ENCODE assay signal across 17 cellular contexts in the genomic region with DNA sequence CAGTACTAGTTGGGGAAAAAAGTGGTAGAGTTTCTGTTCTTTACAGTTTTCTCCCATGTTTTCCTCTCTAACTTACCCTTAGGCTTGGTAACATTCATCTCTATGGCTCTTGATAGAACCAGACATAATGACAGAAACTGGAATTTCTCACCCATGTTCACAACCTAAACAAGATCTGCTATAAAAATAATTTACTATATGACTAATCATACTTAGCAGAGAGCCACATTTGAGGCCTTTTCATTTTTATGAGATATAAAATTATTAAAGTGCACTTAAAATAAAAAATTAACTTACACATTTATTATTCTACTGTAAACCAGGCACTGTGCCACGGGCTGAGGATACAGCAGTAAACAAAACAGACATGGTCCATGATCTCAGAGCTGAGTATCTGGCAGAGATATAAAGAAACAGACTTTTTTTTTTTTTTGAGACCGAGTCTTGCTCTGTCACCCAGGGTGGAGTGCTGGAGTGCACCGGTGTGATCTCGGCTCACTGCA.
DNase-seq lines count a peak whose midpoint lies in the region; ATAC-seq and TF ChIP-seq lines count a peak whose summit lies in the region.
"Had no signal": no experiment of that assay in that cellular context is flagged by ENCODE, and none has a peak within 500 bp of the region (broad histone marks: within the 10 kb centered on the region; RNA-seq: fewer than 3 reads in every experiment).

No MANE protein-coding gene starts in this region.

- H3K36me3 ChIP-seq in brain microvascular endothelial cell (replicated peaks) (no peaks in the 10 kb centered on the region), WERI-Rb-1 (no peaks in the 10 kb centered on the region)
- H3K36me3 ChIP-seq: prostate gland had no signal

- peaks cover 4% of the 10 kb centered on the region for H3K4me1 Mint-ChIP-seq in activated CD4-positive, alpha-beta T cell treated with anti-CD3 and anti-CD28 coated beads for 36 hours

- no peak overlapping the region for H3K27ac ChIP-seq in right cardiac atrium (ENCODE audit: low read length)
- no peak overlapping the region for H3K27ac ChIP-seq in brain microvascular endothelial cell
- no peak overlapping the region for H3K27ac ChIP-seq in WERI-Rb-1
- H3K27ac ChIP-seq: prostate gland had no signal

- intact Hi-C loops in right cardiac atrium (cut with DNase I) = no loop called here
- intact Hi-C loops in cardiac septum (cut with DNase I) = loop anchor here (5.0 kb wide), 1 partner anchor 47 kb away; no protein-coding TSS in a partner anchor
- intact Hi-C loops in activated CD4-positive, alpha-beta T cell treated with anti-CD3 and anti-CD28 coated beads for 36 hours (cut with DNase I, micrococcal nuclease) = no loop called here

- in situ Hi-C loops in brain microvascular endothelial cell (cut with HindIII; ENCODE audit: low pct_ligation_motif_present, low sequenced_read_pairs) = no loop called here

- TF ChIP-seq CTCF in brain microvascular endothelial cell (IDR thresholded peaks at IDR 0.05; ENCODE audit: low read depth, low read length, missing control alignments) = no peak
- TF ChIP-seq CTCF in WERI-Rb-1 (IDR thresholded peaks at IDR 0.05; ENCODE audit: low read depth, low read length) = no peak

- 23% methylated on average over 4 of the region's 4 CpGs for WGBS in right cardiac atrium

- peaks cover 8% of the 10 kb centered on the region for H3K4me1 ChIP-seq in right cardiac atrium (ENCODE audit: control insufficient read depth, insufficient read depth, low read length)
- H3K4me1 ChIP-seq: prostate gland had no signal

- no peak overlapping the region for H3K4me3 Mint-ChIP-seq in activated CD4-positive, alpha-beta T cell treated with anti-CD3 and anti-CD28 coated beads for 36 hours
- H3K4me3 Mint-ChIP-seq: activated T-cell treated with anti-CD3 and anti-CD28 coated beads, Interleukin-2, amount 50 U/mL, for 24 hours; effector memory CD8-positive, alpha-beta T cell; WTC11 had no signal

- ATAC-seq in right cardiac atrium = peak; percentile 28 to 45
- no peak for ATAC-seq in activated CD4-positive, alpha-beta T cell treated with anti-CD3 and anti-CD28 coated beads for 36 hours
- ATAC-seq: effector memory CD8-positive, alpha-beta T cell; WTC11 had no signal

- POLR2A ChIA-PET in activated CD4-positive, alpha-beta T cell treated with anti-CD3 and anti-CD28 coated beads for 36 hours (lab: Charles Lee) = no interaction called here

- CTCF ChIA-PET in activated CD4-positive, alpha-beta T cell treated with anti-CD3 and anti-CD28 coated beads for 36 hours (lab: Charles Lee) = interaction anchor here (0.5 to 1.0 kb wide), 3 partner anchors 33 to 244 kb away, joined by 3 read pairs; no protein-coding TSS in a partner anchor

- no peaks in the 10 kb centered on the region for H3K27me3 ChIP-seq in right cardiac atrium (ENCODE audit: control insufficient read depth, insufficient read depth)
- no peaks in the 10 kb centered on the region for H3K27me3 ChIP-seq in brain microvascular endothelial cell (replicated peaks)
- H3K27me3 ChIP-seq in WERI-Rb-1 (ENCODE audit: insufficient read depth, low read depth, severe bottlenecking) = no peaks in the 10 kb centered on the region

- no peak overlapping the region for H3K4me3 ChIP-seq in right cardiac atrium (ENCODE audit: low read length)
- no peak overlapping the region for H3K4me3 ChIP-seq in brain microvascular endothelial cell (ENCODE audit: low read depth, low read length)
- no peak overlapping the region for H3K4me3 ChIP-seq in WERI-Rb-1 (ENCODE audit: low read depth, low read length)
- H3K4me3 ChIP-seq: prostate gland had no signal

- no peak overlapping the region for H3K27ac Mint-ChIP-seq in activated CD4-positive, alpha-beta T cell treated with anti-CD3 and anti-CD28 coated beads for 36 hours
- H3K27ac Mint-ChIP-seq: activated T-cell treated with anti-CD3 and anti-CD28 coated beads, Interleukin-2, amount 50 U/mL, for 24 hours; effector memory CD8-positive, alpha-beta T cell; WTC11 had no signal

- H3K9me3 ChIP-seq in right cardiac atrium (ENCODE audit: control insufficient read depth, low read length) (no peaks in the 10 kb centered on the region), WERI-Rb-1 (ENCODE audit: severe bottlenecking) (no peaks in the 10 kb centered on the region)
- H3K9me3 ChIP-seq: prostate gland had no signal

- no peaks in the 10 kb centered on the region for H3K36me3 Mint-ChIP-seq in activated CD4-positive, alpha-beta T cell treated with anti-CD3 and anti-CD28 coated beads for 36 hours (ENCODE audit: low read depth)
- H3K36me3 Mint-ChIP-seq: WTC11 had no signal

- no peak for DNase-seq in right cardiac atrium
- no peak for DNase-seq in cardiac septum (ENCODE audit: low spot score)
- DNase-seq in brain microvascular endothelial cell = peak; percentile 18
- peak; percentile 11 to 34 for DNase-seq in lung microvascular endothelial cell (ENCODE audit: low read depth in 2 of 2)
- no peak for DNase-seq in WERI-Rb-1
- no peak for DNase-seq in activated CD4-positive, alpha-beta T cell treated with anti-CD3 and anti-CD28 coated beads for 36 hours
- DNase-seq in activated CD4-positive, alpha-beta T cell treated with anti-CD3 and anti-CD28 coated beads for 4 hours = no peak
- no peak for DNase-seq in NCI-H1436 treated with DMSO at 0.1 percent for 48 hours (lab: John Stamatoyannopoulos, UW)
- DNase-seq: activated T-cell treated with anti-CD3 and anti-CD28 coated beads, Interleukin-2, amount 50 U/mL, for 24 hours; aorta; effector memory CD8-positive, alpha-beta T cell; H7; NCI-H748 treated with DMSO at 0.1 percent for 48 hours; SHP77; stimulated activated CD4-positive, alpha-beta T cell treated with anti-CD3 and anti-CD28 coated beads, Interleukin-2, amount 100 ng/mL, for 24 hours had no signal

- peaks cover 3% of the 10 kb centered on the region for H3K9me3 Mint-ChIP-seq in activated CD4-positive, alpha-beta T cell treated with anti-CD3 and anti-CD28 coated beads for 36 hours (ENCODE audit: low read depth)
- H3K9me3 Mint-ChIP-seq: activated T-cell treated with anti-CD3 and anti-CD28 coated beads, Interleukin-2, amount 50 U/mL, for 24 hours; effector memory CD8-positive, alpha-beta T cell had no signal

- H3K27me3 Mint-ChIP-seq in activated CD4-positive, alpha-beta T cell treated with anti-CD3 and anti-CD28 coated beads for 36 hours = no peaks in the 10 kb centered on the region
- H3K27me3 Mint-ChIP-seq: activated T-cell treated with anti-CD3 and anti-CD28 coated beads, Interleukin-2, amount 50 U/mL, for 24 hours had no signal

Comparison
In these comparisons a context has a peak if more than half of its experiments do, and no peak if none do; other contexts are left out.
1. DNase-seq: peak in brain microvascular endothelial cell (single experiment) and lung microvascular endothelial cell (2 of 2); none in right cardiac atrium (0 of 3), cardiac septum (single experiment), WERI-Rb-1 (single experiment), activated CD4-positive, alpha-beta T cell treated with anti-CD3 and anti-CD28 coated beads for 36 hours (single experiment), activated CD4-positive, alpha-beta T cell treated with anti-CD3 and anti-CD28 coated beads for 4 hours (0 of 2) and NCI-H1436 treated with DMSO at 0.1 percent for 48 hours (single experiment).